In genomic region chr3:32453346-32453745, GRCh38 we compare ENCODE assay signal across 18 cellular contexts. TPM values are rescaled to one million over a fixed set of nuclear protein-coding genes. Genes with fewer than 3 reads are reported as not detected.
DNase-seq lines count a peak whose midpoint lies in the region; ATAC-seq, FAIRE-seq and TF ChIP-seq lines count a peak whose summit lies in the region.
"Had no signal": no experiment of that assay in that cellular context is flagged by ENCODE, and none has a peak within 500 bp of the region (broad histone marks: within the 10 kb centered on the region; RNA-seq: fewer than 3 reads in every experiment).

No MANE protein-coding gene starts in this region.

- no peaks in the 10 kb centered on the region for H4K20me1 ChIP-seq in HepG2 (ENCODE audit: insufficient read depth, low read length)

- H3K4me2 ChIP-seq in HepG2 (ENCODE audit: low read depth, low read length): no peak overlapping the region

- no peaks in the 10 kb centered on the region for H3K27me3 ChIP-seq in HepG2 (ENCODE audit: control insufficient read depth in 1 of 2, insufficient read depth in 2 of 2, low read length in 2 of 2)
- no peaks in the 10 kb centered on the region for H3K27me3 ChIP-seq in right lobe of liver
- H3K27me3 ChIP-seq: BE2C, Peyer's patch had no signal

- in situ Hi-C loops in HepG2 (cut with HindIII; ENCODE audit: extremely low pct_ligation_motif_present, low pct_unique_long_range_greater_than_20kb): no loop called here

- H3K79me2 ChIP-seq in HepG2 (ENCODE audit: insufficient read depth, low read length): no peaks in the 10 kb centered on the region

- H3K36me3 Mint-ChIP-seq in activated T-helper 17 cell treated with anti-CD3 and anti-CD28 coated beads, Interleukin-2, amount 50 U/mL, for 72 hours (ENCODE audit: low read depth): peaks cover 61% of the 10 kb centered on the region

- POLR2A ChIA-PET in HepG2 (lab: Yijun Ruan, JAX): no interaction called here

- H3K27ac ChIP-seq in HepG2 (ENCODE audit: extremely low read length, insufficient read depth, low read length): no peak overlapping the region
- no peak overlapping the region for H3K27ac ChIP-seq in right lobe of liver
- H3K27ac ChIP-seq: Peyer's patch had no signal

- FAIRE-seq in HepG2 (lab: Jason Lieb, UNC): no peak

- no peak overlapping the region for H2AFZ ChIP-seq in HepG2 (ENCODE audit: low read length)

- no peak for TF ChIP-seq RAD21 in HepG2 (CRISPR knock-in tag; IDR thresholded peaks at IDR 0.05)

- H3K9me3 ChIP-seq in HepG2 (ENCODE audit: low read length) (no peaks in the 10 kb centered on the region), right lobe of liver (no peaks in the 10 kb centered on the region)
- H3K9me3 ChIP-seq: BE2C, HAP-1, Peyer's patch had no signal

- H3K4me3 ChIP-seq in HepG2 (replicated peaks in 1 of 3; ENCODE audit: insufficient read depth in 1 of 3, low read depth in 2 of 3, low read length in 3 of 3) (no peak overlapping the region), right lobe of liver (no peak overlapping the region), fibroblast of mammary gland (ENCODE audit: control insufficient read depth, low read depth, low read length) (no peak overlapping the region)
- H3K4me3 ChIP-seq: HAP-1, Peyer's patch had no signal

- peaks cover 27% of the 10 kb centered on the region for H3K4me1 Mint-ChIP-seq in activated T-helper 17 cell treated with anti-CD3 and anti-CD28 coated beads, Interleukin-2, amount 50 U/mL, for 72 hours

- 97% methylated on average over 5 of the region's 5 CpGs for WGBS in HepG2 (ENCODE audit: low lambda C conversion rate)
- 75% methylated on average over 5 of the region's 5 CpGs for WGBS in right lobe of liver (ENCODE audit: insufficient coverage, low coverage, low lambda C conversion rate, missing lambda C conversion rate)

- H3K9ac ChIP-seq in HepG2 (ENCODE audit: insufficient read depth, low read depth, low read length): no peak overlapping the region

- no peaks in the 10 kb centered on the region for H3K4me1 ChIP-seq in HepG2 (ENCODE audit: insufficient read depth, low read length)
- peaks cover 0 to 22% (median 3%) of the 10 kb centered on the region in 4 donors for H3K4me1 ChIP-seq in right lobe of liver
- H3K4me1 ChIP-seq: BE2C had no signal

- ATAC-seq in HepG2: no peak
- no peak for ATAC-seq in right lobe of liver
- no peak for ATAC-seq in activated T-helper 17 cell treated with anti-CD3 and anti-CD28 coated beads, Interleukin-2, amount 50 U/mL, for 72 hours (replicated peaks)
- ATAC-seq in HG03469 (IDR thresholded peaks at IDR 0.05; ENCODE audit: unreplicated experiment): no peak
- ATAC-seq in HG02763 (IDR thresholded peaks at IDR 0.05; ENCODE audit: unreplicated experiment): no peak

- DNase-seq in HepG2 (ENCODE audit: low spot score) (no peak), right lobe of liver (no peak), fibroblast of mammary gland (ENCODE audit: low read depth) (peak; percentile 57), stromal cell of bone marrow (ENCODE audit: low read depth) (peak; percentile 85), NCI-H2227 (lab: John Stamatoyannopoulos, UW; ENCODE audit: unreplicated experiment) (no peak)
- DNase-seq: activated CD4-positive, alpha-beta T cell treated with anti-CD3 and anti-CD28 coated beads, Interleukin-2, amount 10 ng/mL, durations not matched to agents 24 days and 14 days; BE2C; foreskin melanocyte; GF-D8; NCI-H510A; stimulated activated CD4-positive, alpha-beta T cell treated with anti-CD3 and anti-CD28 coated beads, Interleukin-2, amount 100 ng/mL, for 48 hours had no signal

- TF ChIP-seq EP300 in HepG2 (IDR thresholded peaks at IDR 0.05; ENCODE audit: low read depth in 2 of 2, low read length in 2 of 2) (no peak), HepG2 (CRISPR knock-in tag; IDR thresholded peaks at IDR 0.05; ENCODE audit: borderline replicate concordance) (no peak)

- peaks cover 11 to 54% of the 10 kb centered on the region in 2 experiments; a peak in 4 of 5 replicates for H3K36me3 ChIP-seq in HepG2 (replicated peaks in 1 of 2; ENCODE audit: control insufficient read depth in 1 of 2, insufficient read depth in 2 of 2, low read length in 2 of 2)
- no peaks in the 10 kb centered on the region for H3K36me3 ChIP-seq in right lobe of liver
- H3K36me3 ChIP-seq: BE2C, Peyer's patch had no signal

- no peaks in the 10 kb centered on the region for H3K27me3 Mint-ChIP-seq in activated T-helper 17 cell treated with anti-CD3 and anti-CD28 coated beads, Interleukin-2, amount 50 U/mL, for 72 hours
- H3K27me3 Mint-ChIP-seq: activated CD4-positive, alpha-beta T cell treated with anti-CD3 and anti-CD28 coated beads, Interleukin-2, amount 10 ng/mL, durations not matched to agents 24 days and 14 days; dendritic cell treated with granulocyte-macrophage colony-stimulating factor and Interleukin-4, amounts not matched to agents 40 ng/mL and 50 ng/mL, for 4 days had no signal

- BruUV-seq in HepG2 (replicated peaks; lab: Mats Ljungman, UMichigan): no TSS peak

- no peak overlapping the region for H3K4me3 Mint-ChIP-seq in activated T-helper 17 cell treated with anti-CD3 and anti-CD28 coated beads, Interleukin-2, amount 50 U/mL, for 72 hours
- H3K4me3 Mint-ChIP-seq: activated CD4-positive, alpha-beta T cell treated with anti-CD3 and anti-CD28 coated beads, Interleukin-2, amount 10 ng/mL, durations not matched to agents 24 days and 14 days; dendritic cell treated with granulocyte-macrophage colony-stimulating factor and Interleukin-4, amounts not matched to agents 40 ng/mL and 50 ng/mL, for 4 days; T-helper 1 cell treated with Interleukin-12 subunit alpha and Interleukin-12 subunit beta and Interleukin-4 antibody, amounts not matched to agents 30 μg/mL and 1 μg/mL, for 36 hours had no signal

- H3K9me3 Mint-ChIP-seq in activated T-helper 17 cell treated with anti-CD3 and anti-CD28 coated beads, Interleukin-2, amount 50 U/mL, for 72 hours: peaks cover 3% of the 10 kb centered on the region
- H3K9me3 Mint-ChIP-seq: activated CD4-positive, alpha-beta T cell treated with anti-CD3 and anti-CD28 coated beads, Interleukin-2, amount 10 ng/mL, durations not matched to agents 24 days and 14 days; dendritic cell treated with granulocyte-macrophage colony-stimulating factor and Interleukin-4, amounts not matched to agents 40 ng/mL and 50 ng/mL, for 4 days; T-helper 1 cell treated with Interleukin-12 subunit alpha and Interleukin-12 subunit beta and Interleukin-4 antibody, amounts not matched to agents 30 μg/mL and 1 μg/mL, for 36 hours had no signal

- CTCF ChIA-PET in HepG2 (lab: Yijun Ruan, JAX; ENCODE audit: low intra/inter-chr PET ratio, low total read pairs): no interaction called here

- H3K27ac Mint-ChIP-seq in activated T-helper 17 cell treated with anti-CD3 and anti-CD28 coated beads, Interleukin-2, amount 50 U/mL, for 72 hours: peak overlapping the region; percentile 69
- H3K27ac Mint-ChIP-seq: activated CD4-positive, alpha-beta T cell treated with anti-CD3 and anti-CD28 coated beads, Interleukin-2, amount 10 ng/mL, durations not matched to agents 24 days and 14 days; dendritic cell treated with granulocyte-macrophage colony-stimulating factor and Interleukin-4, amounts not matched to agents 40 ng/mL and 50 ng/mL, for 4 days; T-helper 1 cell treated with Interleukin-12 subunit alpha and Interleukin-12 subunit beta and Interleukin-4 antibody, amounts not matched to agents 30 μg/mL and 1 μg/mL, for 36 hours had no signal

- TF ChIP-seq POLR2A in HepG2 (IDR thresholded peaks at IDR 0.05; ENCODE audit: insufficient read depth in 1 of 2, low read depth in 2 of 2, low read length in 2 of 2) (no peak), right lobe of liver (IDR thresholded peaks at IDR 0.05) (no peak)

- TF ChIP-seq CTCF in HepG2 (CRISPR knock-in tag; IDR thresholded peaks at IDR 0.05): no peak
- TF ChIP-seq CTCF in right lobe of liver (IDR thresholded peaks at IDR 0.05): no peak
- TF ChIP-seq CTCF in fibroblast of mammary gland (conservative IDR thresholded peaks at IDR 0.05; ENCODE audit: control insufficient read depth, insufficient read depth, low read depth, low read length): no peak

- intact Hi-C loops in HepG2 (cut with micrococcal nuclease; ENCODE audit: unreplicated experiment): no loop called here
- intact Hi-C loops in right lobe of liver (cut with DNase I): no loop called here

TF ChIP-seq in HepG2, 621 proteins besides CTCF, POLR2A, EP300 and RAD21 (continues in another document):
- TF ChIP-seq NFE2L2 (IDR thresholded peaks at IDR 0.05; ENCODE audit: low read length): peak; percentile 63

RNA-seq across cellular contexts. Expression of gene CMTM6, which starts 49.3 kb away (rescaled TPM):
- total RNA-seq in HepG2 (2016; rRNA removed; fragmentation: Illumina TruSeq; extraction: Trizol): 43.8 and 55.7 TPM in 2 replicates
- total RNA-seq in HepG2 (2016; cell fraction: cytosol; rRNA removed; fragmentation: Illumina TruSeq; extraction: Trizol; ENCODE audit: low read depth): 3.6 and 4.8 TPM in 2 replicates
- total RNA-seq in HepG2 (2016; cell fraction: insoluble cytoplasmic fraction; rRNA removed; fragmentation: Illumina TruSeq; extraction: Trizol): 42.8 and 55.9 TPM in 2 replicates
- total RNA-seq in HepG2 (2016; cell fraction: membrane; rRNA removed; fragmentation: Illumina TruSeq; extraction: Trizol): 24.8 and 28.0 TPM in 2 replicates
- 45.5 and 52.9 TPM in 2 replicates for total RNA-seq in HepG2 (2016; cell fraction: nucleus; rRNA removed; fragmentation: Illumina TruSeq; extraction: Trizol)
- polyA plus RNA-seq in HepG2 (2011; rRNA removed): 20.7 and 25.6 TPM in 2 replicates
- 10.1 and 18.8 TPM in 2 replicates for polyA plus RNA-seq in HepG2 (2011; cell fraction: cytosol; rRNA removed)
- 2.8 and 4.3 TPM in 2 replicates for polyA plus RNA-seq in HepG2 (2011; cell fraction: nucleus; rRNA removed)
- 20.9 and 22.5 TPM in 2 replicates for polyA plus RNA-seq in HepG2 (2012)
- polyA plus RNA-seq in HepG2 (2016; cell fraction: cytosol; fragmentation: Illumina TruSeq; extraction: Trizol; ENCODE audit: low read depth): 3.7 and 4.0 TPM in 2 replicates
- 38.2 and 40.7 TPM in 2 replicates for polyA plus RNA-seq in HepG2 (2016; cell fraction: insoluble cytoplasmic fraction; fragmentation: Illumina TruSeq; extraction: Trizol; ENCODE audit: low read depth)
- 14.9 and 16.8 TPM in 2 replicates for polyA plus RNA-seq in HepG2 (2016; cell fraction: membrane; fragmentation: Illumina TruSeq; extraction: Trizol; ENCODE audit: low read depth)
- 50.7 and 56.9 TPM in 2 replicates for polyA plus RNA-seq in HepG2 (2016; cell fraction: nucleus; fragmentation: Illumina TruSeq; extraction: Trizol; ENCODE audit: insufficient read depth, low read depth)
- polyA minus RNA-seq in HepG2 (2011; rRNA and poly(A)+ RNA removed; ENCODE audit: low replicate concordance): 10.7 and 10.8 TPM in 2 replicates
- polyA minus RNA-seq in HepG2 (2011; cell fraction: cytosol; rRNA and poly(A)+ RNA removed): 13.8 and 18.7 TPM in 2 replicates
- 9.4 and 10.6 TPM in 2 replicates for polyA minus RNA-seq in HepG2 (2011; cell fraction: nucleus; rRNA and poly(A)+ RNA removed)
- total RNA-seq in right lobe of liver: 10 to 100 TPM; 45.2 to 69.1 (median 57.2) TPM
- total RNA-seq in activated T-helper 17 cell treated with anti-CD3 and anti-CD28 coated beads, Interleukin-2, amount 50 U/mL, for 72 hours: 100 to 1,000 TPM; 101 to 124 TPM

Comparison
In these comparisons a context has a peak if more than half of its experiments do, and no peak if none do; other contexts are left out.
1. DNase-seq: peak in fibroblast of mammary gland (single experiment) and stromal cell of bone marrow (single experiment); none in HepG2 (single experiment), right lobe of liver (0 of 3) and NCI-H2227 (single experiment).